Comparison of ENCODE assay signal across 19 cellular contexts in genomic region chr10:24358022-24358421, GRCh38.
"Had no signal": no experiment of that assay in that cellular context is flagged by ENCODE, and none has a peak within 500 bp of the region (broad histone marks: within the 10 kb centered on the region; RNA-seq: fewer than 3 reads in every experiment).

No MANE protein-coding gene starts in this region.

- H3K36me3 ChIP-seq: esophagus muscularis mucosa, prostate gland, right atrium auricular region, tibial nerve, vagina had no signal

- H3K27me3 ChIP-seq: esophagus muscularis mucosa, right atrium auricular region, tibial nerve, vagina had no signal

- H3K27ac ChIP-seq: esophagus muscularis mucosa, right atrium auricular region, vagina had no signal

- DNase-seq: activated CD4-positive, alpha-beta T cell treated with anti-CD3 and anti-CD28 coated beads for 36 hours; activated CD4-positive, alpha-beta T cell treated with anti-CD3 and anti-CD28 coated beads, Interleukin-2, amount 50 U/mL, for 4 hours; activated CD8-positive, alpha-beta memory T cell treated with anti-CD3 and anti-CD28 coated beads for 24 hours; activated CD8-positive, alpha-beta memory T cell treated with anti-CD3 and anti-CD28 coated beads, Interleukin-2, amount 50 U/mL, for 4 hours; activated T-cell treated with anti-CD3 and anti-CD28 coated beads, Interleukin-2, amount 50 U/mL, for 24 hours; aorta; effector memory CD8-positive, alpha-beta T cell; hippocampal formation; mucosa of descending colon; stimulated activated naive CD8-positive, alpha-beta T cell treated with anti-CD3 and anti-CD28 coated beads, Interleukin-15, amount 100 ng/mL, for 72 hours; T-helper 9 cell had no signal

- H3K4me1 ChIP-seq: prostate gland had no signal

- H3K4me3 ChIP-seq: esophagus muscularis mucosa, mucosa of descending colon, prostate gland, right atrium auricular region, tibial nerve, vagina had no signal

- ATAC-seq: activated CD4-positive, alpha-beta T cell treated with anti-CD3 and anti-CD28 coated beads for 36 hours; activated naive CD4-positive, alpha-beta T cell treated with anti-CD3 and anti-CD28 coated beads, Interleukin-2, amount 50 U/mL, for 72 hours; activated T-helper 17 cell treated with anti-CD3 and anti-CD28 coated beads, Interleukin-2, amount 50 U/mL, for 72 hours; effector memory CD8-positive, alpha-beta T cell; mucosa of descending colon; stimulated activated effector memory CD8-positive, alpha-beta T cell treated with anti-CD3 and anti-CD28 coated beads, Interleukin-12 subunit alpha, Interleukin-12 subunit beta, amount 100 ng/mL, for 72 hours had no signal

- H3K9me3 ChIP-seq: esophagus muscularis mucosa, mucosa of descending colon, prostate gland, right atrium auricular region, tibial nerve, vagina had no signal
